Comparison of ENCODE assay signal across 27 cellular contexts in the genomic region with DNA sequence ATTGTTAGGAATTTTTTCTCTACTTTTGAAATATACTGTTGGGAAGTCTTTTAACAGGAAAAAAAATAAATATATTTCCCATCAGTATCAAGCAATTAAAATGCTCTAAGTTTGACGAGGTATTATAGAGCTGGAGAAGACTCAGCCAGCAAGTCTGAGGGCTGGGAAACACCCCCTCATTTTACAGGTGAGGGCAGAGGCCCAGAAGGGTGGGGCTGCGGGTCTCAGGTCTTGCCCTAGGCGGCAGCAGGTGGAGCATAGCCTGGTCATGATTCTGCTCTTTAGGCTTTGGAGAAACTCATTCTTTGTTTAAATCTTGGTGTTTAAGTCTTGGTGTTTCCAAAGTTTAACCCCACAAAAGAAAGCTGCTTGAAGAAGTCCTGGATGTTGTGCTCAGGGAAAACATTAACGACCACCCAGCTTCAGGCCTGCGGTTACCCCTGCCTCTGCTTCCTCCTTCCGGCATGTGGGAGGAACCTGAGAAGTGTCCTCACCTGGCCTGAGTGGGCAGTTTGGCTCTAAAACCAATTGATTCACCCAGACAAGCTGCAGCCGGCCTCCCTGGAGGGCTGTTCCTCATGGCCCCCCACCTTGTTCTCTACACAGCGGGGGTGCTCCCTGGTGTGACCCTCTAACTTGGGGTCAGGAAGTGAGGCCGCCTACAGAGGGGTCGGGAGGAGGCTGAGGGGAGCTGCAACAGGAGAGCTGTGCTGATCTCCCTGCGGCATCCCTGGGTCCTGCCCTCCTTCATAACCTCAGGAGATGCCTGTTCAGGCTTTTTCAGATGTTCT. TPM values are rescaled to one million over a fixed set of nuclear protein-coding genes. Genes with fewer than 3 reads are reported as not detected.
"Had no signal": no experiment of that assay in that cellular context is flagged by ENCODE, and none has a peak within 500 bp of the region (broad histone marks: within the 10 kb centered on the region; RNA-seq: fewer than 3 reads in every experiment).

No MANE protein-coding gene starts in this region.

- H3K4me1 Mint-ChIP-seq: immature natural killer cell; neural crest cell; stimulated activated memory B cell treated with anti-CD40 and anti-IgM and Interleukin-4, amounts not matched to agents 10 μg/mL and 1 μg/mL and 100 μg/mL, for 72 hours; stimulated activated naive CD8-positive, alpha-beta T cell treated with anti-CD3 and anti-CD28 coated beads, Interleukin-15, amount 100 ng/mL, for 72 hours had no signal

- H3K27me3 Mint-ChIP-seq: progenitor cell of endocrine pancreas; stimulated activated naive CD8-positive, alpha-beta T cell treated with anti-CD3 and anti-CD28 coated beads, Interleukin-15, amount 100 ng/mL, for 72 hours; type B pancreatic cell had no signal

- H2AFZ ChIP-seq: parathyroid adenoma had no signal

- H3K27ac Mint-ChIP-seq: progenitor cell of endocrine pancreas; stimulated activated memory B cell treated with anti-CD40 and anti-IgM and Interleukin-4, amounts not matched to agents 10 μg/mL and 1 μg/mL and 100 μg/mL, for 72 hours; stimulated activated naive CD8-positive, alpha-beta T cell treated with anti-CD3 and anti-CD28 coated beads, Interleukin-15, amount 100 ng/mL, for 72 hours; type B pancreatic cell had no signal

- H3K4me1 ChIP-seq: left ventricle myocardium inferior, parathyroid adenoma, right atrium auricular region, right lobe of liver, uterus had no signal

- H3K36me3 Mint-ChIP-seq: immature natural killer cell; stimulated activated memory B cell treated with anti-CD40 and anti-IgM and Interleukin-4, amounts not matched to agents 10 μg/mL and 1 μg/mL and 100 μg/mL, for 72 hours had no signal

- H3K9me3 Mint-ChIP-seq: immature natural killer cell; neural crest cell; stimulated activated memory B cell treated with anti-CD40 and anti-IgM and Interleukin-4, amounts not matched to agents 10 μg/mL and 1 μg/mL and 100 μg/mL, for 72 hours had no signal

- H3K4me3 ChIP-seq: left ventricle myocardium inferior, right atrium auricular region, right lobe of liver, smooth muscle cell, tibial nerve, uterus had no signal

- H3K9ac ChIP-seq: parathyroid adenoma had no signal

- H3K27ac ChIP-seq: left ventricle myocardium inferior, parathyroid adenoma, right atrium auricular region, right lobe of liver, uterus had no signal

- H3K9me3 ChIP-seq: right lobe of liver, tibial nerve, uterus had no signal

- H3K27me3 ChIP-seq: right atrium auricular region, right lobe of liver, tibial nerve, uterus had no signal

- H3K4me3 Mint-ChIP-seq: immature natural killer cell; naive thymus-derived CD8-positive, alpha-beta T cell; nephron; neural crest cell; stimulated activated memory B cell treated with anti-CD40 and anti-IgM and Interleukin-4, amounts not matched to agents 10 μg/mL and 1 μg/mL and 100 μg/mL, for 72 hours; stimulated activated naive CD8-positive, alpha-beta T cell treated with anti-CD3 and anti-CD28 coated beads, Interleukin-15, amount 100 ng/mL, for 72 hours; type B pancreatic cell had no signal

- H3K79me2 ChIP-seq: parathyroid adenoma had no signal

- H3K36me3 ChIP-seq: left ventricle myocardium inferior, right atrium auricular region, right lobe of liver, uterus had no signal

- DNase-seq: hippocampal formation; immature natural killer cell; kidney; left colon; left ventricle myocardium inferior; mesenchymal stem cell; naive thymus-derived CD8-positive, alpha-beta T cell; nucleus accumbens; right lobe of liver; stimulated activated CD4-positive, alpha-beta T cell treated with anti-CD3 and anti-CD28 coated beads, Interleukin-1b, Interleukin-23, amount 100 ng/mL, for 48 hours; stimulated activated CD4-positive, alpha-beta T cell treated with anti-CD3 and anti-CD28 coated beads, Interleukin-2, amount 100 ng/mL, for 48 hours; stimulated activated CD4-positive, alpha-beta T cell treated with anti-CD3 and anti-CD28 coated beads, Interleukin-4, amount 100 ng/mL, for 4 hours; stimulated activated CD8-positive, alpha-beta memory T cell treated with anti-CD3 and anti-CD28 coated beads, Interleukin-4, amount 100 ng/mL, for 48 hours; stimulated activated naive CD4-positive, alpha-beta T cell treated with Interleukin-2 at 50 U/mL for 16 hours; stimulated activated naive CD8-positive, alpha-beta T cell treated with anti-CD3 and anti-CD28 coated beads, Interleukin-15, amount 100 ng/mL, for 72 hours; substantia nigra; uterus had no signal

- H3K4me2 ChIP-seq: smooth muscle cell had no signal

- ATAC-seq: left colon; naive thymus-derived CD8-positive, alpha-beta T cell; right lobe of liver; stimulated activated memory B cell treated with anti-CD40 and anti-IgM and Interleukin-4, amounts not matched to agents 10 μg/mL and 1 μg/mL and 100 μg/mL, for 72 hours; stimulated activated naive CD8-positive, alpha-beta T cell treated with anti-CD3 and anti-CD28 coated beads, Interleukin-15, amount 100 ng/mL, for 72 hours had no signal

RNA-seq across cellular contexts. Expression of a gene that starts 41.7 kb away (rescaled TPM):
- total RNA-seq: lung microvascular endothelial cell had no signal
- polyA plus RNA-seq: immature natural killer cell had no signal
